Comparison of ENCODE assay signal across 12 cellular contexts in the genomic region with DNA sequence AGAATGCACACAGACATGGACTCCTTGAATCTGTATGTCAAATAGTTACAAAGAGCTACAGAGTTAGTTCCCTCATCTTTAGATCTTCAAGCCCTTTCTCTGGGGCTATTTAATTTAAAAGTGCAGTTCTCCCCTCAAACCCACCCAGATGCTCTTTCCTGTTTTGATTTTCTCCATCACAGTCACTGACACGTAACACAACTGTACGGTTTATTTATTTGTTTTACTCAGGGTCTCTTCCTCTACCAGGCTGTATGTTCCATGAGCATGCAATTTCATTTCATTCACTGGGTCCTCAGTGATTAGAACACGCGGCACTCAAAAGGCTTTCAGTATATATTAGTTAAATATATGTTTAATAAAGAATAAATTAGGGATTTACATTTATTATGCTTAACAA.
DNase-seq lines count a peak whose midpoint lies in the region; ATAC-seq and TF ChIP-seq lines count a peak whose summit lies in the region.
"Had no signal": no experiment of that assay in that cellular context is flagged by ENCODE, and none has a peak within 500 bp of the region (broad histone marks: within the 10 kb centered on the region; RNA-seq: fewer than 3 reads in every experiment).

No MANE protein-coding gene starts in this region.

- peaks cover 34% of the 10 kb centered on the region for H3K36me3 Mint-ChIP-seq in CD4-positive, alpha-beta T cell (ENCODE audit: low read depth)
- peaks cover 45% of the 10 kb centered on the region for H3K36me3 Mint-ChIP-seq in activated T-helper 2 cell treated with anti-CD3 and anti-CD28 coated beads, Interferon-gamma antibody, Interleukin-2, Interleukin-4, amounts not matched to agents 10 μg/mL and 5 μg/mL and 100 μg/mL, durations not matched to agents 14 hours and 24 hours and 36 hours (ENCODE audit: low read depth)
- peaks cover 0 to 45% (median 16%) of the 10 kb centered on the region in 5 donors for H3K36me3 Mint-ChIP-seq in naive thymus-derived CD4-positive, alpha-beta T cell

- 52 to 71% methylated on average over 4 of the region's 4 CpGs for WGBS in upper lobe of left lung, 2 donors

- intact Hi-C loops in CD4-positive, alpha-beta T cell (cut with DNase I, micrococcal nuclease): loop anchor here in 1 of 2 experiments (1.0 to 5.0 kb wide), 4 partner anchors 17 to 55 kb away; no protein-coding TSS in a partner anchor
- intact Hi-C loops in activated T-helper 2 cell treated with anti-CD3 and anti-CD28 coated beads, Interferon-gamma antibody, Interleukin-2, Interleukin-4, amounts not matched to agents 10 μg/mL and 5 μg/mL and 100 μg/mL, durations not matched to agents 14 hours and 24 hours and 36 hours (cut with micrococcal nuclease): loop anchor here (1.0 to 2.0 kb wide), 2 partner anchors 22 to 55 kb away; no protein-coding TSS in a partner anchor
- intact Hi-C loops in naive thymus-derived CD4-positive, alpha-beta T cell (cut with micrococcal nuclease): loop anchor here (1.0 to 10.0 kb wide), 12 partner anchors 9 to 1845 kb away; a partner anchor contains a TSS

- peak overlapping the region; percentile 86 for H3K27ac ChIP-seq in CD4-positive, alpha-beta T cell (ENCODE audit: low read depth, low read length)
- peak overlapping the region; percentile 56; the same call in 1 of the 2 replicates for H3K27ac ChIP-seq in HL-60 (replicated peaks)
- H3K27ac ChIP-seq in naive thymus-derived CD4-positive, alpha-beta T cell (ENCODE audit: low read depth, low read length): peak overlapping the region; percentile 84
- H3K27ac ChIP-seq in foreskin keratinocyte: no peak overlapping the region
- H3K27ac ChIP-seq in upper lobe of left lung: no peak overlapping the region

- H3K4me1 ChIP-seq in naive thymus-derived CD4-positive, alpha-beta T cell (ENCODE audit: control insufficient read depth in 2 of 2, insufficient read depth in 2 of 2, low read length in 2 of 2): peaks cover 50 to 68% of the 10 kb centered on the region in 2 donors
- peaks cover 21% of the 10 kb centered on the region for H3K4me1 ChIP-seq in foreskin keratinocyte
- H3K4me1 ChIP-seq in upper lobe of left lung: peaks cover 0 to 5% (median 3%) of the 10 kb centered on the region in 4 donors

- TF ChIP-seq POLR2A in upper lobe of left lung (IDR thresholded peaks at IDR 0.05): no peak

- H3K27ac Mint-ChIP-seq in CD4-positive, alpha-beta T cell: peak overlapping the region; percentile 89
- H3K27ac Mint-ChIP-seq in activated T-helper 2 cell treated with anti-CD3 and anti-CD28 coated beads, Interferon-gamma antibody, Interleukin-2, Interleukin-4, amounts not matched to agents 10 μg/mL and 5 μg/mL and 100 μg/mL, durations not matched to agents 14 hours and 24 hours and 36 hours: peak overlapping the region; percentile 86
- H3K27ac Mint-ChIP-seq in naive thymus-derived CD4-positive, alpha-beta T cell: peak overlapping the region; percentile 68 to 98 (median 92)

- TF ChIP-seq CTCF in CD4-positive, alpha-beta T cell (IDR thresholded peaks at IDR 0.05): no peak
- TF ChIP-seq CTCF in HL-60 (IDR thresholded peaks at IDR 0.05; ENCODE audit: insufficient read depth, low read length) (no peak), foreskin keratinocyte (conservative IDR thresholded peaks at IDR 0.05) (no peak), upper lobe of left lung (IDR thresholded peaks at IDR 0.05) (no peak)

- no peak for TF ChIP-seq EP300 in upper lobe of left lung (IDR thresholded peaks at IDR 0.05)

- CTCF ChIA-PET in CD4-positive, alpha-beta T cell (lab: Charles Lee): interaction anchor here (0.6 to 3.2 kb wide), 5 partner anchors 13 to 55 kb away, joined by 3 to 15 read pairs (median 5); no protein-coding TSS in a partner anchor
- CTCF ChIA-PET in naive thymus-derived CD4-positive, alpha-beta T cell (lab: Charles Lee): interaction anchor here (0.9 to 1.1 kb wide), 2 partner anchors 31 to 54 kb away, joined by 3 to 4 read pairs; no protein-coding TSS in a partner anchor

- no peaks in the 10 kb centered on the region for H3K9me3 Mint-ChIP-seq in CD4-positive, alpha-beta T cell
- peaks cover 4% of the 10 kb centered on the region for H3K9me3 Mint-ChIP-seq in activated T-helper 2 cell treated with anti-CD3 and anti-CD28 coated beads, Interferon-gamma antibody, Interleukin-2, Interleukin-4, amounts not matched to agents 10 μg/mL and 5 μg/mL and 100 μg/mL, durations not matched to agents 14 hours and 24 hours and 36 hours
- H3K9me3 Mint-ChIP-seq in naive thymus-derived CD4-positive, alpha-beta T cell: peaks cover 0 to 2% (median 0%) of the 10 kb centered on the region in 11 donors

- H3K36me3 ChIP-seq in naive thymus-derived CD4-positive, alpha-beta T cell (ENCODE audit: control insufficient read depth in 2 of 3, insufficient read depth in 3 of 3, low read length in 3 of 3): no peaks in the 10 kb centered on the region
- no peaks in the 10 kb centered on the region for H3K36me3 ChIP-seq in upper lobe of left lung

- peaks cover 80% of the 10 kb centered on the region for H3K4me1 Mint-ChIP-seq in CD4-positive, alpha-beta T cell (ENCODE audit: low read depth)
- H3K4me1 Mint-ChIP-seq in activated T-helper 2 cell treated with anti-CD3 and anti-CD28 coated beads, Interferon-gamma antibody, Interleukin-2, Interleukin-4, amounts not matched to agents 10 μg/mL and 5 μg/mL and 100 μg/mL, durations not matched to agents 14 hours and 24 hours and 36 hours (ENCODE audit: low read depth): peaks cover 74% of the 10 kb centered on the region
- peaks cover 53 to 90% (median 78%) of the 10 kb centered on the region in 7 donors for H3K4me1 Mint-ChIP-seq in naive thymus-derived CD4-positive, alpha-beta T cell

- H3K27me3 Mint-ChIP-seq in CD4-positive, alpha-beta T cell: no peaks in the 10 kb centered on the region
- H3K27me3 Mint-ChIP-seq in activated T-helper 2 cell treated with anti-CD3 and anti-CD28 coated beads, Interferon-gamma antibody, Interleukin-2, Interleukin-4, amounts not matched to agents 10 μg/mL and 5 μg/mL and 100 μg/mL, durations not matched to agents 14 hours and 24 hours and 36 hours (ENCODE audit: low read depth): no peaks in the 10 kb centered on the region
- H3K27me3 Mint-ChIP-seq in naive thymus-derived CD4-positive, alpha-beta T cell: no peaks in the 10 kb centered on the region

- H3K4me3 ChIP-seq in HL-60 (replicated peaks; ENCODE audit: insufficient read depth, low read length): no peak overlapping the region
- H3K4me3 ChIP-seq in naive thymus-derived CD4-positive, alpha-beta T cell (ENCODE audit: low read length): peak overlapping the region; percentile 1
- H3K4me3 ChIP-seq in upper lobe of left lung: no peak overlapping the region
- H3K4me3 ChIP-seq: K562 had no signal

- peak overlapping the region; percentile 90 for H3K4me3 Mint-ChIP-seq in CD4-positive, alpha-beta T cell
- H3K4me3 Mint-ChIP-seq in activated T-helper 2 cell treated with anti-CD3 and anti-CD28 coated beads, Interferon-gamma antibody, Interleukin-2, Interleukin-4, amounts not matched to agents 10 μg/mL and 5 μg/mL and 100 μg/mL, durations not matched to agents 14 hours and 24 hours and 36 hours (ENCODE audit: low read depth): peak overlapping the region; percentile 87
- H3K4me3 Mint-ChIP-seq in naive thymus-derived CD4-positive, alpha-beta T cell: peak overlapping the region; percentile 31 to 97 (median 88)

- no peak for ATAC-seq in CD4-positive, alpha-beta T cell (ENCODE audit: poor library complexity)
- ATAC-seq in naive thymus-derived CD4-positive, alpha-beta T cell: no peak
- ATAC-seq in HG03196 (IDR thresholded peaks at IDR 0.05; ENCODE audit: unreplicated experiment) (no peak), foreskin keratinocyte (no peak), upper lobe of left lung (ENCODE audit: low FRiP score in 2 of 2) (no peak)
- ATAC-seq: K562 had no signal

- H3K9me3 ChIP-seq in CD4-positive, alpha-beta T cell (ENCODE audit: control insufficient read depth, low read length): no peaks in the 10 kb centered on the region
- H3K9me3 ChIP-seq in naive thymus-derived CD4-positive, alpha-beta T cell (ENCODE audit: control insufficient read depth in 2 of 3, low read length in 3 of 3): no peaks in the 10 kb centered on the region
- H3K9me3 ChIP-seq in upper lobe of left lung: no peaks in the 10 kb centered on the region

- no peaks in the 10 kb centered on the region for H3K27me3 ChIP-seq in CD4-positive, alpha-beta T cell (ENCODE audit: control insufficient read depth, insufficient read depth, low read length)
- H3K27me3 ChIP-seq in HL-60 (ENCODE audit: insufficient read depth, poor library complexity, severe bottlenecking) (no peaks in the 10 kb centered on the region), foreskin keratinocyte (no peaks in the 10 kb centered on the region), upper lobe of left lung (no peaks in the 10 kb centered on the region)
- H3K27me3 ChIP-seq in naive thymus-derived CD4-positive, alpha-beta T cell (ENCODE audit: control insufficient read depth in 2 of 2, insufficient read depth in 2 of 2, low read length in 2 of 2): no peaks in the 10 kb centered on the region

- DNase-seq in CD4-positive, alpha-beta T cell: no peak
- no peak for DNase-seq in HL-60 (ENCODE audit: low read depth in 1 of 2, low spot score in 1 of 2)
- no peak for DNase-seq in activated T-helper 2 cell treated with anti-CD3 and anti-CD28 coated beads, Interferon-gamma antibody, Interleukin-2, Interleukin-4, amounts not matched to agents 10 μg/mL and 5 μg/mL and 100 μg/mL, durations not matched to agents 14 hours and 24 hours and 36 hours (ENCODE audit: low spot score)
- no peak for DNase-seq in naive thymus-derived CD4-positive, alpha-beta T cell
- DNase-seq in NCI-H187 (lab: John Stamatoyannopoulos, UW): no peak
- no peak for DNase-seq in foreskin keratinocyte
- DNase-seq in upper lobe of left lung: no peak
- DNase-seq: C1 segment of cervical spinal cord; NCI-H1417 treated with DMSO at 0.1 percent for 48 hours; stimulated activated CD4-positive, alpha-beta T cell treated with anti-CD3 and anti-CD28 coated beads, Interleukin-2, amount 100 ng/mL, for 24 hours had no signal

- POLR2A ChIA-PET in CD4-positive, alpha-beta T cell (lab: Charles Lee): interaction anchor here (0.7 to 9.0 kb wide), 13 partner anchors 10 to 105 kb away, joined by 3 to 86 read pairs (median 8); a partner anchor contains a TSS
- POLR2A ChIA-PET in naive thymus-derived CD4-positive, alpha-beta T cell (lab: Charles Lee): interaction anchor here (0.9 to 3.3 kb wide), 11 partner anchors 9 to 95 kb away, joined by 3 to 19 read pairs (median 4); no protein-coding TSS in a partner anchor

Comparison
In these comparisons a context has a peak if more than half of its experiments do, and no peak if none do; other contexts are left out.
1. H3K27ac ChIP-seq: peak in CD4-positive, alpha-beta T cell (single experiment), HL-60 (single experiment) and naive thymus-derived CD4-positive, alpha-beta T cell (single experiment); none in foreskin keratinocyte (single experiment) and upper lobe of left lung (0 of 4).
2. Peak in every context shown above with its lines, with median percentiles within 50 percentile points of each other: H3K27ac Mint-ChIP-seq and H3K4me3 Mint-ChIP-seq.